ENCODE assay signal across 8 cellular contexts in the genomic region with DNA sequence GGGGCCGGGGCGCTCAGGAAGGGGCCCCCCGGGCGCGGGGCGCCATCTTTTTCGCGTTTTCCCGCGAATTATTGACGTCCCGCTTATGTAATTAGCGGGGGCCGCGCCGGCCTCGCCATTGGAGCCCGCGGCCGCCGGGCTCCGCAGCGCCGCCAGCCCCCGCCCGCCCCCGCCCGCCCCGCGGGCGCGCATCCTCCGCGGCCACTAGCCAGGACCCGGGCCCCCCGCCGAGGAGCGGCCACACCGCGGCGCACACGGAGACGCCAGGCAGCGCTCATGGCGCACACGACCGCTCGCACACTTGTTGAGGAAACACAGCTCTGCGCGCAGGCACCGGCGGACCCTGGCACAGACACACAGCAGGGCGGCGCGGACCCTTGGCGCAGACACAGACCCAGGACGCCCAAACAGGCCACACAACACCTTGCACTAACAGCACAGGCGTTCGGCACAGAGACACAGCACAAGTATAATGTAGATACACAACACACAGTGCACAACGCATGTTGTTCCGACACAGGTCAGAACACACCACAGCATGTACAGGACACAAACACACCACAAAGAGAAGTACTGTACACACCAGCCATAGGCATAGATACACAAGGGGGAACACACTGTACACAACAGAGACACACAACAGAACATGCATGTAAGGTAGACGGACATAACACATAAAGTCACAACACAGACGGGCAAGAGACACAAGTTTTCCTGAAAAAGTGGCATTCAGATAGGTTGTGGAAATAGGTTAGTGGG. TPM values are rescaled to one million over a fixed set of nuclear protein-coding genes. Genes with fewer than 3 reads are reported as not detected.
DNase-seq lines count a peak whose midpoint lies in the region; ATAC-seq, FAIRE-seq and TF ChIP-seq lines count a peak whose summit lies in the region.

No MANE protein-coding gene starts in this region.

- H3K9me3 Mint-ChIP-seq in activated B cell treated with CpG ODN at 0.5 μM for 24 hours, result no peaks in the 10 kb centered on the region
- no peaks in the 10 kb centered on the region for H3K9me3 Mint-ChIP-seq in dendritic cell treated with granulocyte-macrophage colony-stimulating factor and Interleukin-4, amounts not matched to agents 40 ng/mL and 50 ng/mL, for 4 days

- H3K4me1 ChIP-seq in A673 (ENCODE audit: insufficient read depth, low read length, poor library complexity, severe bottlenecking) (peaks cover 22% of the 10 kb centered on the region), left lung (peaks cover 2 to 35% of the 10 kb centered on the region in 2 donors)

- no peaks in the 10 kb centered on the region for H3K9me3 ChIP-seq in A673 (ENCODE audit: low read depth, low read length, poor library complexity, severe bottlenecking)
- no peaks in the 10 kb centered on the region for H3K9me3 ChIP-seq in left lung

- no TSS peak for BruUV-seq in A673 (replicated peaks; lab: Mats Ljungman, UMichigan)

- H3K36me3 ChIP-seq in A673 (ENCODE audit: insufficient read depth, low read length, poor library complexity, severe bottlenecking), result peaks cover 18% of the 10 kb centered on the region
- H3K36me3 ChIP-seq in left lung, result peaks cover 0 to 18% of the 10 kb centered on the region in 2 donors

- peaks cover 4% of the 10 kb centered on the region for H3K27me3 Mint-ChIP-seq in activated B cell treated with CpG ODN at 0.5 μM for 24 hours
- peaks cover 6% of the 10 kb centered on the region for H3K27me3 Mint-ChIP-seq in dendritic cell treated with granulocyte-macrophage colony-stimulating factor and Interleukin-4, amounts not matched to agents 40 ng/mL and 50 ng/mL, for 4 days

- H3K27ac Mint-ChIP-seq in activated B cell treated with CpG ODN at 0.5 μM for 24 hours, result peak overlapping the region; percentile 92
- peak overlapping the region; percentile 82 for H3K27ac Mint-ChIP-seq in dendritic cell treated with granulocyte-macrophage colony-stimulating factor and Interleukin-4, amounts not matched to agents 40 ng/mL and 50 ng/mL, for 4 days

- ATAC-seq in HG03045 (IDR thresholded peaks at IDR 0.05; ENCODE audit: unreplicated experiment), result peak; percentile 42
- ATAC-seq in activated B cell treated with CpG ODN at 0.5 μM for 24 hours (ENCODE audit: low read depth), result peak; percentile 47
- peak; percentile 45 for ATAC-seq in left lung

- peaks cover 54% of the 10 kb centered on the region for H3K4me1 Mint-ChIP-seq in activated B cell treated with CpG ODN at 0.5 μM for 24 hours
- H3K4me1 Mint-ChIP-seq in dendritic cell treated with granulocyte-macrophage colony-stimulating factor and Interleukin-4, amounts not matched to agents 40 ng/mL and 50 ng/mL, for 4 days (ENCODE audit: low read depth), result peaks cover 25% of the 10 kb centered on the region

- H3K4me3 ChIP-seq in A673 (ENCODE audit: low read depth, low read length, poor library complexity, severe bottlenecking) (peak overlapping the region; percentile 96), left lung (peak overlapping the region; percentile 56 to 85)

- peak overlapping the region; percentile 96 for H3K4me3 Mint-ChIP-seq in activated B cell treated with CpG ODN at 0.5 μM for 24 hours
- H3K4me3 Mint-ChIP-seq in dendritic cell treated with granulocyte-macrophage colony-stimulating factor and Interleukin-4, amounts not matched to agents 40 ng/mL and 50 ng/mL, for 4 days, result peak overlapping the region; percentile 86

- POLR2A ChIA-PET in A673 (lab: Charles Lee; ENCODE audit: low non-redundant PET), result no interaction called here
- POLR2A ChIA-PET in activated B cell treated with CpG ODN at 0.5 μM for 24 hours (lab: Charles Lee), result interaction anchor here (0.6 to 3.8 kb wide), 12 partner anchors 9 to 84 kb away, joined by 3 to 33 read pairs (median 4); partner anchors contain the start of genes FBXW2 and TRAF1

- CTCF ChIA-PET in A673 (lab: Charles Lee) (no interaction called here), activated B cell treated with CpG ODN at 0.5 μM for 24 hours (lab: Charles Lee) (interaction anchor here (0.6 to 1.0 kb wide), 3 partner anchors 13 to 182 kb away, joined by 3 to 4 read pairs (median 3); no protein-coding TSS in a partner anchor)

- TF ChIP-seq CTCF in A673 (conservative IDR thresholded peaks at IDR 0.05; ENCODE audit: low read depth, low read length), result no peak
- no peak for TF ChIP-seq CTCF in activated B cell treated with CpG ODN at 0.5 μM for 24 hours (IDR thresholded peaks at IDR 0.05)
- TF ChIP-seq CTCF in left lung (IDR thresholded peaks at IDR 0.05), result no peak

- H3K27ac ChIP-seq in A673 (ENCODE audit: low read depth, low read length, poor library complexity, severe bottlenecking) (peak overlapping the region; percentile 76), left lung (peak overlapping the region; percentile 94)

- peak; percentile 26 for FAIRE-seq in GM18507 (lab: Jason Lieb, UNC)

- intact Hi-C loops in A673 (cut with micrococcal nuclease; ENCODE audit: unreplicated experiment) (loop anchor here (5.0 kb wide), 1 partner anchor 60 kb away; no protein-coding TSS in a partner anchor), activated B cell treated with CpG ODN at 0.5 μM for 24 hours (cut with micrococcal nuclease) (loop anchor here (1.0 to 2.0 kb wide), 4 partner anchors 9 to 49 kb away; partner anchors contain the start of genes PSMD5 and TRAF1), left lung (cut with DNase I) (no loop called here)
- intact Hi-C loops in dendritic cell treated with granulocyte-macrophage colony-stimulating factor and Interleukin-4, amounts not matched to agents 40 ng/mL and 50 ng/mL, for 4 days (cut with micrococcal nuclease), result loop anchor here (2.0 kb wide), 3 partner anchors 35 to 85 kb away; partner anchors contain the start of genes FBXW2 and PSMD5

- H3K27me3 ChIP-seq in A673 (replicated peaks; ENCODE audit: insufficient read depth, low read depth, low read length, poor library complexity) (no peaks in the 10 kb centered on the region), left lung (no peaks in the 10 kb centered on the region)

- H3K36me3 Mint-ChIP-seq in activated B cell treated with CpG ODN at 0.5 μM for 24 hours (ENCODE audit: low read depth), result peaks cover 14% of the 10 kb centered on the region
- H3K36me3 Mint-ChIP-seq in dendritic cell treated with granulocyte-macrophage colony-stimulating factor and Interleukin-4, amounts not matched to agents 40 ng/mL and 50 ng/mL, for 4 days (ENCODE audit: low read depth), result peaks cover 23% of the 10 kb centered on the region

- peak; percentile 83 for DNase-seq in A673 (ENCODE audit: low spot score)
- peak; percentile 55 for DNase-seq in GM18507 (ENCODE audit: extremely low spot score, insufficient read length, low read depth)
- DNase-seq in NCI-H2196 treated with DMSO at 0.1 percent for 48 hours (lab: John Stamatoyannopoulos, UW; ENCODE audit: unreplicated experiment), result peak; percentile 48
- peak; percentile 56 for DNase-seq in activated B cell treated with CpG ODN at 0.5 μM for 24 hours
- DNase-seq in left lung, result peak; percentile 72 to 92
- DNase-seq in stimulated activated CD4-positive, alpha-beta T cell treated with anti-CD3 and anti-CD28 coated beads, TNF-alpha, amount 100 ng/mL, for 24 hours (ENCODE audit: low read depth in 3 of 3), result peak in 2 of 3 experiments; percentile 49 to 81

RNA-seq across cellular contexts. Expression of gene PHF19, which starts 0.5 kb away (rescaled TPM):
- total RNA-seq in A673 (2021), result 75.7 and 77.4 TPM in 2 replicates
- 50.2 and 55.3 TPM in 2 replicates for total RNA-seq in activated B cell treated with CpG ODN at 0.5 μM for 24 hours
- total RNA-seq in left lung, result 10 to 100 TPM; 37.0 to 40.2 TPM

RNA-seq across cellular contexts. Expression of gene PSMD5, which starts 34.7 kb away (rescaled TPM):
- total RNA-seq in A673 (2021), result 64.9 and 67.0 TPM in 2 replicates
- 34.8 and 38.9 TPM in 2 replicates for total RNA-seq in activated B cell treated with CpG ODN at 0.5 μM for 24 hours
- total RNA-seq in left lung, result 10 to 100 TPM; 47.3 to 52.1 TPM

RNA-seq across cellular contexts. Expression of gene TRAF1, which starts 49.1 kb away (rescaled TPM):
- 0.73 and 0.85 TPM in 2 replicates for total RNA-seq in A673 (2021)
- 115 and 130 TPM in 2 replicates for total RNA-seq in activated B cell treated with CpG ODN at 0.5 μM for 24 hours
- total RNA-seq in left lung, result 1 to 10 TPM; 4.4 to 6.8 TPM

Comparison
In these comparisons a context has a peak if more than half of its experiments do, and no peak if none do; other contexts are left out.
1. Peak in every context shown above with its lines: DNase-seq, ATAC-seq, H3K4me3 ChIP-seq and H3K27ac ChIP-seq.
2. RNA of gene TRAF1, which starts 49.1 kb away (total RNA-seq): 115 to 130 TPM in activated B cell treated with CpG ODN at 0.5 μM for 24 hours; 4.4 to 6.8 TPM in left lung and 0.73 to 0.85 TPM in A673; every median in the first group is over 10 times any median in the second.
3. intact Hi-C loops: an anchor here in A673 (5.0 kb wide), activated B cell treated with CpG ODN at 0.5 μM for 24 hours (1.0 to 2.0 kb wide) and dendritic cell treated with granulocyte-macrophage colony-stimulating factor and Interleukin-4, amounts not matched to agents 40 ng/mL and 50 ng/mL, for 4 days (2.0 kb wide); none called in left lung.